In the genomic region with DNA sequence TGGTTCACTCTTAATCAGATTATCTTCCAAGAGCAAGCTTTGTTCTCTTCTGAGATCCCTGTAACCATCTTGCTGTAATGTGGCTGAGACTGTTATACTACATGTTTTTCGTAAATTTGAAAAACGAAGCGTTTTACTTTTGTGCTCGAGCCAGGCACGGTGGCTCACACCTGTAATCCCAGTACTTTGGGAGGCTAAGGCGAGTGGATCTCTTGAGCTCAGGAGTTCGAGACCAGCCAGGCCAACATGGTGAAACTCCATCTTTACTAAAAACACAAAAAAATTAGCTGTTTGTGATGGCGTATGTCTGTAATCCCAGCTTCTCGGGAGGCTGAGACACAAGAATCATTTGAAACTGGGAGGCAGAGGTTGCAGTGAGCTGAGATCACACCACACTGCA, we compare ENCODE assay signal across 8 cellular contexts. TPM values are rescaled to one million over a fixed set of nuclear protein-coding genes. Genes with fewer than 3 reads are reported as not detected.
DNase-seq lines count a peak whose midpoint lies in the region; ATAC-seq and TF ChIP-seq lines count a peak whose summit lies in the region.

No MANE protein-coding gene starts in this region.

- POLR2A ChIA-PET in WTC11 (lab: Charles Lee) = interaction anchor here (0.6 kb wide), 1 partner anchor 731 kb away, joined by 3 read pairs; no protein-coding TSS in a partner anchor

- TF ChIP-seq POLR2A in spleen (IDR thresholded peaks at IDR 0.05) = no peak

- H3K27ac Mint-ChIP-seq in WTC11 = peak overlapping the region; percentile 34

- H2AFZ ChIP-seq in GM23248 = peak overlapping the region; percentile 60; the same call in 1 of the 2 replicates
- peak overlapping the region; percentile 16 for H2AFZ ChIP-seq in hepatocyte

- no peak for ATAC-seq in WTC11
- ATAC-seq in HG03520 (IDR thresholded peaks at IDR 0.05; ENCODE audit: unreplicated experiment) = no peak
- ATAC-seq in GM21737 (IDR thresholded peaks at IDR 0.05; ENCODE audit: unreplicated experiment) = no peak

- H3K4me1 ChIP-seq in GM23248 (ENCODE audit: insufficient read depth) (peaks cover 84% of the 10 kb centered on the region), hepatocyte (ENCODE audit: insufficient read depth) (peaks cover 66% of the 10 kb centered on the region), spleen (peaks cover 18 to 91% (median 65%) of the 10 kb centered on the region in 6 donors), BE2C (no peaks in the 10 kb centered on the region; the same call in 1 of the 2 replicates)

- H3K4me3 Mint-ChIP-seq in WTC11 = no peak overlapping the region

- H3K36me3 Mint-ChIP-seq in WTC11 = no peaks in the 10 kb centered on the region

- H3K9me3 Mint-ChIP-seq in WTC11 = no peaks in the 10 kb centered on the region

- in situ Hi-C loops in GM23248 (cut with MboI) = no loop called here

- DNase-seq in GM23248 (no peak), WTC11 (ENCODE audit: low spot score) (no peak), hepatocyte (ENCODE audit: low spot score) (no peak), spleen (no peak), BE2C (no peak), NCI-H187 treated with DMSO at 0.1 percent for 48 hours (lab: John Stamatoyannopoulos, UW) (no peak)

- no peaks in the 10 kb centered on the region for H3K9me2 ChIP-seq in GM23248 (ENCODE audit: insufficient read depth)
- no peaks in the 10 kb centered on the region for H3K9me2 ChIP-seq in hepatocyte (replicated peaks; ENCODE audit: insufficient read depth)

- H3K4me3 ChIP-seq in GM23248 (peak overlapping the region; percentile 74), hepatocyte (no peak overlapping the region), spleen (peak overlapping the region in 6 of 8 donors; percentile 20 to 64 (median 30)), BE2C (ENCODE audit: low read depth, low read length) (no peak overlapping the region)

- no peaks in the 10 kb centered on the region for H3K9me3 ChIP-seq in GM23248 (ENCODE audit: low read depth)
- H3K9me3 ChIP-seq in hepatocyte (ENCODE audit: low read depth) = no peaks in the 10 kb centered on the region
- no peaks in the 10 kb centered on the region for H3K9me3 ChIP-seq in spleen
- H3K9me3 ChIP-seq in BE2C = no peaks in the 10 kb centered on the region

- peak overlapping the region; percentile 72 for H3K9ac ChIP-seq in GM23248

- peaks cover 57% of the 10 kb centered on the region for H3K79me2 ChIP-seq in GM23248 (ENCODE audit: insufficient read depth)
- peaks cover 53% of the 10 kb centered on the region for H3K79me2 ChIP-seq in hepatocyte

- no peaks in the 10 kb centered on the region for H4K20me1 ChIP-seq in GM23248 (ENCODE audit: insufficient read depth)
- H4K20me1 ChIP-seq in hepatocyte (ENCODE audit: insufficient read depth, poor library complexity, severe bottlenecking) = no peaks in the 10 kb centered on the region

- CTCF ChIA-PET in WTC11 (lab: Charles Lee) = interaction anchor here (0.7 to 2.3 kb wide), 8 partner anchors 9 to 179 kb away, joined by 3 to 20 read pairs (median 4); partner anchors contain the start of gene CUEDC1

- no peaks in the 10 kb centered on the region for H3K36me3 ChIP-seq in GM23248 (ENCODE audit: low read depth)
- H3K36me3 ChIP-seq in hepatocyte (replicated peaks; ENCODE audit: insufficient read depth, low read depth) = no peaks in the 10 kb centered on the region
- no peaks in the 10 kb centered on the region for H3K36me3 ChIP-seq in spleen
- H3K36me3 ChIP-seq in BE2C = no peaks in the 10 kb centered on the region

- peaks cover 79% of the 10 kb centered on the region for H3F3A ChIP-seq in GM23248 (ENCODE audit: insufficient read depth)

- peak overlapping the region; percentile 79 for H3K27ac ChIP-seq in GM23248
- H3K27ac ChIP-seq in hepatocyte = peak overlapping the region; percentile 87
- H3K27ac ChIP-seq in spleen = peak overlapping the region; percentile 40 to 82 (median 78)

- no peaks in the 10 kb centered on the region; the same call in 1 of the 2 replicates for H3K27me3 Mint-ChIP-seq in WTC11 (ENCODE audit: low read depth)

- TF ChIP-seq CTCF in WTC11 (IDR thresholded peaks at IDR 0.05) (no peak), hepatocyte (IDR thresholded peaks at IDR 0.05; ENCODE audit: poor library complexity) (no peak), spleen (IDR thresholded peaks at IDR 0.05 in 8 of 11, conservative IDR thresholded peaks at IDR 0.05 in 3 of 11) (no peak), BE2C (IDR thresholded peaks at IDR 0.05; ENCODE audit: low read depth, low read length) (no peak)

- H3K4me2 ChIP-seq in GM23248 (ENCODE audit: unreplicated experiment) (peak overlapping the region; percentile 99), hepatocyte (peak overlapping the region; percentile 66)

- H3K27me3 ChIP-seq in GM23248 (replicated peaks; ENCODE audit: insufficient read depth) = no peaks in the 10 kb centered on the region
- no peaks in the 10 kb centered on the region for H3K27me3 ChIP-seq in hepatocyte
- peaks cover 0 to 25% (median 0%) of the 10 kb centered on the region in 7 donors for H3K27me3 ChIP-seq in spleen (replicated peaks in 1 of 7)
- H3K27me3 ChIP-seq in BE2C = no peaks in the 10 kb centered on the region

- H3K4me1 Mint-ChIP-seq in WTC11 = peaks cover 47% of the 10 kb centered on the region

- intact Hi-C loops in spleen (cut with DNase I; ENCODE audit: low total_unique reads) = no loop called here

- whole genome bisulfite sequencing in GM23248 (ENCODE audit: low coverage in 1 of 2, low lambda C conversion rate in 2 of 2, missing lambda C conversion rate in 2 of 2), 2 experiments = 81 to 84% methylated on average over 9 of the region's 9 CpGs
- 90% methylated on average over 9 of the region's 9 CpGs for WGBS in hepatocyte (ENCODE audit: low lambda C conversion rate, missing lambda C conversion rate)
- 82 to 90% (median 84%) methylated on average over 9 of the region's 9 CpGs for WGBS in spleen, 5 donors

TF ChIP-seq in WTC11, 78 proteins besides CTCF, POLR2A, EP300 and RAD21:
- TF ChIP-seq OVOL2 (CRISPR knock-in tag; IDR thresholded peaks at IDR 0.05; ENCODE audit: borderline replicate concordance) (no peak), GTF2I (CRISPR knock-in tag; conservative IDR thresholded peaks at IDR 0.05) (no peak), HMGA2 (CRISPR knock-in tag; IDR thresholded peaks at IDR 0.05) (no peak), GABPB1 (CRISPR knock-in tag; IDR thresholded peaks at IDR 0.05) (no peak)

RNA-seq across cellular contexts. Expression of gene CUEDC1, which starts 7.8 kb away (rescaled TPM):
- total RNA-seq in GM23248 (2014; rRNA removed; shearing (Covaris generic)) = 11.1 and 18.8 TPM in 2 replicates
- 13.6 and 15.5 TPM in 2 replicates for polyA plus RNA-seq in GM23248 (2016; fragmentation: Nextera tagmentation; extraction: Ambion mirVana)
- 6.5 to 12.2 TPM (median 9.4 TPM) in 3 replicates for total RNA-seq in WTC11 (2021)
- total RNA-seq in hepatocyte = 9.3 and 11.6 TPM in 2 replicates
- polyA plus RNA-seq in hepatocyte = 23.3 and 27.4 TPM in 2 replicates
- total RNA-seq in spleen = 10 to 100 TPM; 13.2 to 23.5 (median 16.7) TPM
- 10 to 100 TPM in 1 of 3 donors, 1 to 10 TPM in 2; 5.4 to 15.7 (median 5.4) TPM for polyA plus RNA-seq in spleen
- 19.9 TPM for polyA plus RNA-seq in BE2C (2012; ENCODE audit: insufficient read depth, insufficient read length, low read depth)

RNA-seq across cellular contexts. Expression of gene VEZF1, which starts 40.7 kb away (rescaled TPM):
- total RNA-seq in GM23248 (2014; rRNA removed; shearing (Covaris generic)) = 45.5 and 51.9 TPM in 2 replicates
- polyA plus RNA-seq in GM23248 (2016; fragmentation: Nextera tagmentation; extraction: Ambion mirVana) (30.5 and 32.2 TPM in 2 replicates), hepatocyte (19.1 and 20.9 TPM in 2 replicates), spleen (10 to 100 TPM in 2 of 3 donors, 1 to 10 TPM in 1; 10.0 to 19.1 (median 10.2) TPM)
- total RNA-seq in WTC11 (2021) (43.1 to 43.8 TPM (median 43.3 TPM) in 3 replicates), hepatocyte (56.0 and 57.3 TPM in 2 replicates), spleen (10 to 100 TPM; 43.0 to 59.9 (median 54.2) TPM)
- 58.5 TPM for polyA plus RNA-seq in BE2C (2012; ENCODE audit: insufficient read depth, insufficient read length, low read depth)

RNA-seq across cellular contexts. Expression of gene SRSF1, which starts 59.7 kb away (rescaled TPM):
- 204 and 228 TPM in 2 replicates for total RNA-seq in GM23248 (2014; rRNA removed; shearing (Covaris generic))
- polyA plus RNA-seq in GM23248 (2016; fragmentation: Nextera tagmentation; extraction: Ambion mirVana) (125 and 130 TPM in 2 replicates), hepatocyte (98.3 and 107 TPM in 2 replicates), spleen (10 to 100 TPM; 65.8 to 90.4 (median 88.2) TPM)
- total RNA-seq in WTC11 (2021) (349 to 387 TPM (median 366 TPM) in 3 replicates), hepatocyte (175 and 189 TPM in 2 replicates), spleen (100 to 1,000 TPM; 165 to 213 (median 174) TPM)
- 266 TPM for polyA plus RNA-seq in BE2C (2012; ENCODE audit: insufficient read depth, insufficient read length, low read depth)

Comparison
In these comparisons a context has a peak if more than half of its experiments do, and no peak if none do; other contexts are left out.
1. H3K4me3 ChIP-seq: peak in GM23248 (single experiment) and spleen (6 of 8); none in hepatocyte (single experiment) and BE2C (single experiment).
2. Peak in every context shown above with its lines, with median percentiles within 50 percentile points of each other: H3K27ac ChIP-seq.